11 cellular contexts compared by ENCODE assay signal in the genomic region with DNA sequence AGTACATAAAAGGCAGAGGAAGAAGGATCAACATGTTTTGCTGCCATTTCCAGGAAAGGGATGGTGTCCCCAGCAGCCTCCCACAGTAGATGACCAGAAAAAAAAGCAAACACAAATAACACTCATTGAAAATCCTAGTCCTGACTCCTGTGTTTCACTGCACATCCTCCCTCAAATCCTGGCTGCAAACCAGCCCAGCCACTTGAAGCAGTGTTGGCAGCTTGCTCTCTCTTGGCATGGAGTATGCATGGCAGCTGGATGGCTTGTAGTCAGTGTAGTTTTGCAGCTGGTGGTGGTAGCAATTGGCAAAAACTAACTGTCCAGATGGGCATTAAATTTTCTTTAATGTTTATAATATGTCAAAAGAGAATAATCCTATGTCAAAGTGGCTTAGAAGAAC.
DNase-seq lines count a peak whose midpoint lies in the region; ATAC-seq, FAIRE-seq and TF ChIP-seq lines count a peak whose summit lies in the region.
"Had no signal": no experiment of that assay in that cellular context is flagged by ENCODE, and none has a peak within 500 bp of the region (broad histone marks: within the 10 kb centered on the region; RNA-seq: fewer than 3 reads in every experiment).

No MANE protein-coding gene starts in this region.

- ATAC-seq in HG03354 (IDR thresholded peaks at IDR 0.05; ENCODE audit: poor library complexity, severe bottlenecking, unreplicated experiment), result no peak
- ATAC-seq: activated CD4-positive, alpha-beta T cell treated with anti-CD3 and anti-CD28 coated beads for 36 hours had no signal

- DNase-seq in EH (ENCODE audit: low read depth) (peak; percentile 1), NCI-H345 (lab: John Stamatoyannopoulos, UW) (peak; percentile 58), fibroblast of gingiva (ENCODE audit: low read depth) (peak; percentile 79), nucleus accumbens (lab: John Stamatoyannopoulos, UW) (peak in 54 of 56 donors; percentile 9 to 92 (median 77)), esophagus muscularis mucosa (ENCODE audit: extremely low spot score) (no peak), NCI-H1436 (lab: John Stamatoyannopoulos, UW) (no peak), GM12891 (ENCODE audit: insufficient read length, low spot score) (no peak)
- DNase-seq: activated CD4-positive, alpha-beta T cell treated with anti-CD3 and anti-CD28 coated beads for 36 hours; activated naive CD8-positive, alpha-beta T cell treated with anti-CD3 and anti-CD28 coated beads, Interleukin-2, amount 10 ng/mL, durations not matched to agents 7 days and 5 days; GOT3 had no signal

- peaks cover 4 to 13% (median 11%) of the 10 kb centered on the region in 4 donors for H3K4me1 ChIP-seq in esophagus muscularis mucosa

- no peak for TF ChIP-seq EP300 in esophagus muscularis mucosa (IDR thresholded peaks at IDR 0.05)

- intact Hi-C loops in esophagus muscularis mucosa (cut with DNase I), result no loop called here

- FAIRE-seq in GM12891 (lab: Jason Lieb, UNC), result no peak

- H3K36me3 ChIP-seq in esophagus muscularis mucosa, result no peaks in the 10 kb centered on the region

- TF ChIP-seq CTCF in esophagus muscularis mucosa (IDR thresholded peaks at IDR 0.05), result no peak

- H3K4me3 ChIP-seq in esophagus muscularis mucosa, result no peak overlapping the region

- H3K9me3 ChIP-seq in esophagus muscularis mucosa, result no peaks in the 10 kb centered on the region

- H3K27me3 ChIP-seq in esophagus muscularis mucosa, result no peaks in the 10 kb centered on the region

- TF ChIP-seq POLR2A in esophagus muscularis mucosa (IDR thresholded peaks at IDR 0.05; ENCODE audit: low read depth) (no peak), GM12891 (IDR thresholded peaks at IDR 0.05; ENCODE audit: low read depth, low read length) (no peak)

- no peak overlapping the region for H3K27ac ChIP-seq in esophagus muscularis mucosa (replicated peaks in 1 of 4)

TF ChIP-seq in GM12891, 5 proteins besides CTCF, POLR2A, EP300 and RAD21:
- no peak for TF ChIP-seq PAX5 (IDR thresholded peaks at IDR 0.05; ENCODE audit: insufficient read depth, low read length, severe bottlenecking)
- TF ChIP-seq POU2F2 (IDR thresholded peaks at IDR 0.05; ENCODE audit: low read depth, low read length), result no peak
- no peak for TF ChIP-seq POLR2AphosphoS5 (IDR thresholded peaks at IDR 0.05; ENCODE audit: low read depth, low read length)
- TF ChIP-seq TAF1 (IDR thresholded peaks at IDR 0.05; ENCODE audit: low read depth, low read length), result no peak
- TF ChIP-seq SPI1 (IDR thresholded peaks at IDR 0.05; ENCODE audit: low read depth, low read length), result no peak

Comparison
In these comparisons a context has a peak if more than half of its experiments do, and no peak if none do; other contexts are left out.
1. DNase-seq: peak in EH (single experiment), NCI-H345 (single experiment), fibroblast of gingiva (single experiment) and nucleus accumbens (54 of 56); none in esophagus muscularis mucosa (single experiment), NCI-H1436 (single experiment) and GM12891 (single experiment).